In the genomic region with DNA sequence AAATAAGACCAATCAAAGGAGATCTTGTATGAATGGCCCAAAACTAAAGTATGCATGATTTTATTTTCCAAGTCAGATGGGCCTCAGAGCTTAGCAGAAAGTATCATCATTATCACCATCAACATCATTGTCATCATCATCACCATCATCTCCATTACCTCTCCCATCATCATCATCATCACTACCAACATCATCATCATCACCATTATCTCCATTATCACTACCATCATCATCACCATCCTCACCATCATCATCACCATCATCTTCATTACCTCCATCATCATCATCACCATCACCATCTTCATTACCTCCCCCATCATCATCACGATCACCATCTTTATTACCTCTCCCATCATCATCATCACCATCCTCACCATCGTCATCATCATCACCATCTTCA, we compare ENCODE assay signal across 8 cellular contexts.
"Had no signal": no experiment of that assay in that cellular context is flagged by ENCODE, and none has a peak within 500 bp of the region (broad histone marks: within the 10 kb centered on the region; RNA-seq: fewer than 3 reads in every experiment).

No MANE protein-coding gene starts in this region.

- H3K4me3 ChIP-seq: GM12878 had no signal

- DNase-seq: GDM1, GF-D8 had no signal

- ATAC-seq: GM12878 had no signal

- FAIRE-seq: G401.6, GM12878, GM12891, GM12892, GM18507, GM19239 had no signal
